Comparison of ENCODE assay signal across 22 cellular contexts in genomic region chr4:76569225-76569624, GRCh38.
DNase-seq lines count a peak whose midpoint lies in the region; ATAC-seq, FAIRE-seq and TF ChIP-seq lines count a peak whose summit lies in the region.
"Had no signal": no experiment of that assay in that cellular context is flagged by ENCODE, and none has a peak within 500 bp of the region (broad histone marks: within the 10 kb centered on the region; RNA-seq: fewer than 3 reads in every experiment).

No MANE protein-coding gene starts in this region.

- no peaks in the 10 kb centered on the region for H4K20me1 ChIP-seq in HepG2 (ENCODE audit: insufficient read depth, low read length)

- POLR2A ChIA-PET in HepG2 (lab: Yijun Ruan, JAX) = no interaction called here

- H3K9me3 ChIP-seq in liver (ENCODE audit: control insufficient read depth in 4 of 4, low read length in 3 of 4) (no peaks in the 10 kb centered on the region), HepG2 (ENCODE audit: low read length) (no peaks in the 10 kb centered on the region), mucosa of stomach (ENCODE audit: control insufficient read depth, low read length) (no peaks in the 10 kb centered on the region), heart right ventricle (no peaks in the 10 kb centered on the region)
- H3K9me3 ChIP-seq: right atrium auricular region, upper lobe of left lung had no signal

- no peak for TF ChIP-seq CTCF in liver (IDR thresholded peaks at IDR 0.05; ENCODE audit: low read depth, low read length, missing input control)
- no peak for TF ChIP-seq CTCF in HepG2 (CRISPR knock-in tag; IDR thresholded peaks at IDR 0.05)
- no peak for TF ChIP-seq CTCF in VCaP (conservative IDR thresholded peaks at IDR 0.05)
- TF ChIP-seq CTCF in glutamatergic neuron (IDR thresholded peaks at IDR 0.05; ENCODE audit: partially characterized antibody, unreplicated experiment) = no peak
- no peak for TF ChIP-seq CTCF in heart right ventricle (IDR thresholded peaks at IDR 0.05)

- H3K4me2 ChIP-seq in HepG2 (ENCODE audit: low read depth, low read length) = no peak overlapping the region

- peak in 1 of 2 donors; percentile 5 for TF ChIP-seq RAD21 in liver (IDR thresholded peaks at IDR 0.05)
- TF ChIP-seq RAD21 in HepG2 (CRISPR knock-in tag; IDR thresholded peaks at IDR 0.05) = no peak

- H3K27me3 ChIP-seq in liver (ENCODE audit: control insufficient read depth in 4 of 4, insufficient read depth in 4 of 4, low read length in 3 of 4) (no peaks in the 10 kb centered on the region), HepG2 (ENCODE audit: control insufficient read depth in 1 of 2, insufficient read depth in 2 of 2, low read length in 2 of 2) (no peaks in the 10 kb centered on the region; a peak in 1 of 5 replicates), mucosa of stomach (ENCODE audit: control insufficient read depth, insufficient read depth, low read length) (no peaks in the 10 kb centered on the region), heart right ventricle (no peaks in the 10 kb centered on the region)
- H3K27me3 ChIP-seq: right atrium auricular region, upper lobe of left lung had no signal

- in situ Hi-C loops in HepG2 (cut with HindIII; ENCODE audit: extremely low pct_ligation_motif_present, low pct_unique_long_range_greater_than_20kb) = no loop called here

- no peak for TF ChIP-seq POLR2A in HepG2 (IDR thresholded peaks at IDR 0.05; ENCODE audit: insufficient read depth in 1 of 2, low read depth in 2 of 2, low read length in 2 of 2)

- 50% methylated on average over 3 of the region's 3 CpGs for WGBS in liver
- WGBS in HepG2 (ENCODE audit: low lambda C conversion rate) = 76% methylated on average over 3 of the region's 3 CpGs
- WGBS in heart right ventricle, 2 donors = 83 to 86% methylated on average over 3 of the region's 3 CpGs

- DNase-seq in HepG2 (ENCODE audit: low spot score) = no peak
- DNase-seq in glutamatergic neuron = no peak
- no peak for DNase-seq in head of caudate nucleus
- no peak for DNase-seq in heart right ventricle
- DNase-seq: aorta; C1 segment of cervical spinal cord; central memory CD4-positive, alpha-beta T cell; hippocampal formation; NCI-H2107; NCI-H510A; nucleus accumbens; upper lobe of left lung had no signal

- peak overlapping the region; percentile 80 to 95 for H3K27ac ChIP-seq in liver (ENCODE audit: low read depth in 1 of 2, low read length in 2 of 2)
- no peak overlapping the region for H3K27ac ChIP-seq in HepG2 (ENCODE audit: extremely low read length, insufficient read depth, low read length)
- H3K27ac ChIP-seq in VCaP = peak overlapping the region; percentile 88; the same call in 1 of the 2 replicates
- no peak overlapping the region for H3K27ac ChIP-seq in heart right ventricle
- H3K27ac ChIP-seq: right atrium auricular region, upper lobe of left lung had no signal

- H3K9ac ChIP-seq in liver (ENCODE audit: low read depth in 1 of 2, low read length in 2 of 2) (peak overlapping the region in 1 of 2 donors; percentile 48), HepG2 (ENCODE audit: insufficient read depth, low read depth, low read length) (no peak overlapping the region), mucosa of stomach (ENCODE audit: low read length) (peak overlapping the region; percentile 4)

- FAIRE-seq in HepG2 (lab: Jason Lieb, UNC) = no peak
- FAIRE-seq: A204.1, HTR-8/SVneo had no signal

- H3K9me3 Mint-ChIP-seq in glutamatergic neuron (ENCODE audit: unreplicated experiment) = peaks cover 1% of the 10 kb centered on the region
- H3K9me3 Mint-ChIP-seq: activated naive CD4-positive, alpha-beta T cell treated with anti-CD3 and anti-CD28 coated beads, Interleukin-2, amount 50 U/mL, for 72 hours; T-helper 2 cell treated with Interferon-gamma antibody and Interleukin-4, amounts not matched to agents 5 μg/mL and 100 μg/mL, for 36 hours had no signal

- no peaks in the 10 kb centered on the region for H3K36me3 ChIP-seq in liver (ENCODE audit: control insufficient read depth in 4 of 4, insufficient read depth in 3 of 4, low read depth in 1 of 4, low read length in 3 of 4)
- H3K36me3 ChIP-seq in HepG2 (replicated peaks in 1 of 2; ENCODE audit: control insufficient read depth in 1 of 2, insufficient read depth in 2 of 2, low read length in 2 of 2) = no peaks in the 10 kb centered on the region
- no peaks in the 10 kb centered on the region for H3K36me3 ChIP-seq in mucosa of stomach (ENCODE audit: control insufficient read depth, insufficient read depth, low read length)
- no peaks in the 10 kb centered on the region for H3K36me3 ChIP-seq in heart right ventricle
- H3K36me3 ChIP-seq: right atrium auricular region, upper lobe of left lung had no signal

- intact Hi-C loops in HepG2 (cut with micrococcal nuclease; ENCODE audit: unreplicated experiment) (no loop called here), head of caudate nucleus (cut with DNase I) (no loop called here), heart right ventricle (cut with DNase I) (loop anchor here in 1 of 10 donors (2.0 kb wide), 1 partner anchor 42 kb away; no protein-coding TSS in a partner anchor)

- no peak for ATAC-seq in HepG2
- ATAC-seq in GM21447 (IDR thresholded peaks at IDR 0.05; ENCODE audit: unreplicated experiment) = no peak
- no peak for ATAC-seq in heart right ventricle
- ATAC-seq: activated naive CD4-positive, alpha-beta T cell treated with anti-CD3 and anti-CD28 coated beads, Interleukin-2, amount 50 U/mL, for 72 hours had no signal

- no peak overlapping the region for H3K4me3 Mint-ChIP-seq in glutamatergic neuron (ENCODE audit: unreplicated experiment)
- H3K4me3 Mint-ChIP-seq: T-helper 2 cell treated with Interferon-gamma antibody and Interleukin-4, amounts not matched to agents 5 μg/mL and 100 μg/mL, for 36 hours had no signal

- H2AFZ ChIP-seq in HepG2 (ENCODE audit: low read length) = no peak overlapping the region

- peaks cover 26% of the 10 kb centered on the region for H3K4me1 Mint-ChIP-seq in glutamatergic neuron (ENCODE audit: low read depth, unreplicated experiment)

- peaks cover 2% of the 10 kb centered on the region for H3K27me3 Mint-ChIP-seq in glutamatergic neuron (ENCODE audit: unreplicated experiment)

- TF ChIP-seq EP300 in HepG2 (IDR thresholded peaks at IDR 0.05; ENCODE audit: low read depth in 2 of 2, low read length in 2 of 2) = no peak
- no peak for TF ChIP-seq EP300 in HepG2 (CRISPR knock-in tag; IDR thresholded peaks at IDR 0.05; ENCODE audit: borderline replicate concordance)

- BruUV-seq in HepG2 (replicated peaks; lab: Mats Ljungman, UMichigan) = no TSS peak

- CTCF ChIA-PET in HepG2 (lab: Yijun Ruan, JAX; ENCODE audit: low intra/inter-chr PET ratio, low total read pairs) = no interaction called here

- H3K4me1 ChIP-seq in liver (ENCODE audit: control insufficient read depth in 4 of 4, insufficient read depth in 4 of 4, low read length in 3 of 4) (peaks cover 0 to 32% (median 13%) of the 10 kb centered on the region in 4 donors), HepG2 (ENCODE audit: insufficient read depth, low read length) (peaks cover 33% of the 10 kb centered on the region), mucosa of stomach (ENCODE audit: control insufficient read depth, insufficient read depth, low read length) (peaks cover 34% of the 10 kb centered on the region), heart right ventricle (peaks cover 0 to 33% (median 4%) of the 10 kb centered on the region in 9 donors)

- no peaks in the 10 kb centered on the region for H3K79me2 ChIP-seq in HepG2 (ENCODE audit: insufficient read depth, low read length)

- no peak overlapping the region for H3K27ac Mint-ChIP-seq in glutamatergic neuron (ENCODE audit: unreplicated experiment)
- H3K27ac Mint-ChIP-seq: activated naive CD4-positive, alpha-beta T cell treated with anti-CD3 and anti-CD28 coated beads, Interleukin-2, amount 50 U/mL, for 72 hours; T-helper 2 cell treated with Interferon-gamma antibody and Interleukin-4, amounts not matched to agents 5 μg/mL and 100 μg/mL, for 36 hours had no signal

- H3K36me3 Mint-ChIP-seq in glutamatergic neuron (ENCODE audit: unreplicated experiment) = peaks cover 4% of the 10 kb centered on the region
- H3K36me3 Mint-ChIP-seq: activated naive CD4-positive, alpha-beta T cell treated with anti-CD3 and anti-CD28 coated beads, Interleukin-2, amount 50 U/mL, for 72 hours had no signal

- H3K4me3 ChIP-seq in liver (ENCODE audit: low read depth in 1 of 3, low read length in 3 of 3) (no peak overlapping the region), HepG2 (replicated peaks in 1 of 3; ENCODE audit: insufficient read depth in 1 of 3, low read depth in 2 of 3, low read length in 3 of 3) (no peak overlapping the region), mucosa of stomach (ENCODE audit: low read length) (no peak overlapping the region), heart right ventricle (no peak overlapping the region)
- H3K4me3 ChIP-seq: lung, right atrium auricular region, upper lobe of left lung had no signal

TF ChIP-seq in liver, 16 proteins besides CTCF, POLR2A, EP300 and RAD21 (continues in another document):
- no peak for TF ChIP-seq YY1 (IDR thresholded peaks at IDR 0.05)
- peak; percentile 65 for TF ChIP-seq NR2F2 (IDR thresholded peaks at IDR 0.05)
- no peak for TF ChIP-seq FOXA1 (IDR thresholded peaks at IDR 0.05)
- TF ChIP-seq HNF4A (conservative IDR thresholded peaks at IDR 0.05) = peak; percentile 51 to 57
- TF ChIP-seq MAX (IDR thresholded peaks at IDR 0.05) = no peak
- TF ChIP-seq ATF3 (IDR thresholded peaks at IDR 0.05) = no peak
- peak in 1 of 2 donors; percentile 6 for TF ChIP-seq JUND (IDR thresholded peaks at IDR 0.05)
- TF ChIP-seq RXRA (IDR thresholded peaks at IDR 0.05) = peak; percentile 77 to 81

TF ChIP-seq in HepG2, 621 proteins besides CTCF, POLR2A, EP300 and RAD21 (continues in another document):
- no peak for TF ChIP-seq GTF2F1 (IDR thresholded peaks at IDR 0.05; ENCODE audit: low read length)

Comparison
In these comparisons a context has a peak if more than half of its experiments do, and no peak if none do; other contexts are left out.
1. H3K27ac ChIP-seq: peak in liver (2 of 2) and VCaP (single experiment); none in HepG2 (single experiment) and heart right ventricle (0 of 10).